26 cellular contexts compared by ENCODE assay signal in genomic region chr10:119852822-119853221, GRCh38.
"Had no signal": no experiment of that assay in that cellular context is flagged by ENCODE, and none has a peak within 500 bp of the region (broad histone marks: within the 10 kb centered on the region; RNA-seq: fewer than 3 reads in every experiment).

No MANE protein-coding gene starts in this region.

- FAIRE-seq: endometrium, kidney had no signal

- H3K27ac ChIP-seq: colonic mucosa, esophagus squamous epithelium, gastroesophageal sphincter, right lobe of liver, spleen, testis, tibial nerve, upper lobe of right lung, vagina had no signal

- H3K27me3 ChIP-seq: colonic mucosa, esophagus squamous epithelium, gastroesophageal sphincter, right lobe of liver, spleen, testis, tibial nerve, upper lobe of right lung, vagina had no signal

- H3K9me3 ChIP-seq: colonic mucosa, esophagus squamous epithelium, gastroesophageal sphincter, right lobe of liver, spleen, testis, tibial nerve, upper lobe of right lung, vagina had no signal

- H3K4me3 ChIP-seq: colonic mucosa, esophagus squamous epithelium, gastroesophageal sphincter, right lobe of liver, spleen, testis, tibial nerve, upper lobe of right lung, vagina had no signal

- H3K4me1 ChIP-seq: colonic mucosa, esophagus squamous epithelium, testis, tibial nerve, upper lobe of right lung, vagina had no signal

- ATAC-seq: gastroesophageal sphincter; left cardiac atrium; left ventricle myocardium superior; naive thymus-derived CD4-positive, alpha-beta T cell; right lobe of liver; stimulated activated memory B cell treated with anti-CD40 and anti-IgM and Interleukin-4, amounts not matched to agents 10 μg/mL and 1 μg/mL and 100 μg/mL, for 72 hours; stimulated activated naive CD8-positive, alpha-beta T cell treated with anti-CD3 and anti-CD28 coated beads, Interleukin-15, amount 100 ng/mL, for 72 hours; upper lobe of right lung had no signal

- DNase-seq: cerebellar nuclear complex; colonic mucosa; effector CD4-positive, alpha-beta T cell; esophagus squamous epithelium; foreskin fibroblast; glutamatergic neuron; kidney; left cardiac atrium; left ventricle myocardium superior; mesendoderm; naive thymus-derived CD4-positive, alpha-beta T cell; nephron progenitor cell; posterior cingulate gyrus; right lobe of liver; spleen; stimulated activated CD4-positive, alpha-beta T cell treated with anti-CD3 and anti-CD28 coated beads, Interleukin-15, amount 100 ng/mL, for 24 hours; stimulated activated CD4-positive, alpha-beta T cell treated with anti-CD3 and anti-CD28 coated beads, Interleukin-1b, Interleukin-23, amount 100 ng/mL, for 48 hours; stimulated activated CD4-positive, alpha-beta T cell treated with anti-CD3 and anti-CD28 coated beads, Interleukin-4, amount 100 ng/mL, for 24 hours; stimulated activated naive CD8-positive, alpha-beta T cell treated with anti-CD3 and anti-CD28 coated beads, Interleukin-15, amount 100 ng/mL, for 72 hours; testis; upper lobe of right lung had no signal
